Comparison of ENCODE assay signal across 10 cellular contexts in the genomic region with DNA sequence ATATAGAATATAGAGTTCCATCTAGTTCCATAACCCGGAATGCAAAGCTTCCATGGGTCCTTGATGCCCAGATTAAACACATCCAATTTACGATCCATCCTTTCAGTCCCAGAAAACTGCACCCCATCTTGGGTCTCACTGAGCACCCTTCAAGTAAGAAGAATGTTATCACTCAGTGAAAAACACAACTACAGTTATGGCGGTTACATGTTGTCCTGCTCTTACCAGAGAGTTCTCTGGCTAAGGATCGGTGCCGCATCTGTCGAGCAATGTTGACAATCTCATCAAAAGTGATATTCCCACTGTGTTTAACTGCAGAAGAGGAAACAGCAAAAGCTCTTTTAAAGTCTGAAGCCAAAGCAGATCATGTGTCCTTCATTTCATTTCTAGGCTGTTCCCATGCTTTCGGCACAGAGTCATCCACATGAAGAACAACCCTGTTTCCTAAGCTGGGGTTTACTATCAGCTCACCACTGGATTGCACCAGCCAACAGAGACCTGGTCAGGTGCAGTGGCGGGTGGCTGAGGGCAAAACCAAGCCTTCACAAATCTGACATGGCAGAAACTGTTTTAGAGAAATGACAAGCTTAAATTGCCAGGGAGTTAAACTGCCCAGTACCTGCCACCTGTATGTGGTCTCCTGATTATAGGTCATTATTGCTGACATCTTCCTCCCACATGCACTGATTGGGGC. TPM values are rescaled to one million over a fixed set of nuclear protein-coding genes. Genes with fewer than 3 reads are reported as not detected.
DNase-seq lines count a peak whose midpoint lies in the region; ATAC-seq, FAIRE-seq and TF ChIP-seq lines count a peak whose summit lies in the region.
"Had no signal": no experiment of that assay in that cellular context is flagged by ENCODE, and none has a peak within 500 bp of the region (broad histone marks: within the 10 kb centered on the region; RNA-seq: fewer than 3 reads in every experiment).

No MANE protein-coding gene starts in this region.

- H3K27ac Mint-ChIP-seq in activated naive CD4-positive, alpha-beta T cell treated with anti-CD3 and anti-CD28 coated beads, Interleukin-2, amount 50 U/mL, for 72 hours: peak overlapping the region; percentile 98 to 100

- peak overlapping the region; percentile 99 for H3K9ac ChIP-seq in BLaER1
- peak overlapping the region in 1 of 2 donors; percentile 41 for H3K9ac ChIP-seq in kidney (ENCODE audit: low read length in 2 of 2)

- H3K27ac ChIP-seq in BLaER1: no peak overlapping the region
- no peak overlapping the region for H3K27ac ChIP-seq in HEK293 (ENCODE audit: extremely low read depth, low read depth, low read length)
- no peak overlapping the region for H3K27ac ChIP-seq in kidney (ENCODE audit: low read depth in 2 of 2, low read length in 2 of 2)

- ATAC-seq in activated naive CD4-positive, alpha-beta T cell treated with anti-CD3 and anti-CD28 coated beads, Interleukin-2, amount 50 U/mL, for 72 hours: no peak
- ATAC-seq in Right ventricle myocardium superior (ENCODE audit: poor library complexity) (no peak), sciatic nerve (no peak)

- FAIRE-seq in kidney (lab: Jason Lieb, UNC): no peak
- FAIRE-seq: bronchial epithelial cell, GM12891 had no signal

- peaks cover 26% of the 10 kb centered on the region for H3K9me3 ChIP-seq in BLaER1
- no peaks in the 10 kb centered on the region for H3K9me3 ChIP-seq in HEK293 (ENCODE audit: control insufficient read depth, insufficient read depth, low read depth, low read length)
- peaks cover 0 to 5% of the 10 kb centered on the region in 2 donors for H3K9me3 ChIP-seq in kidney (ENCODE audit: control insufficient read depth in 1 of 2, low read length in 2 of 2)

- CTCF ChIA-PET in HEK293 (lab: Yijun Ruan, JAX): interaction anchor here (0.6 kb wide), 1 partner anchor 554 kb away, joined by 3 read pairs; no protein-coding TSS in a partner anchor

- H3K27me3 ChIP-seq in BLaER1: no peaks in the 10 kb centered on the region

- H4K20me1 ChIP-seq in BLaER1: peaks cover 72% of the 10 kb centered on the region

- peak overlapping the region; percentile 99 for H3K4me2 ChIP-seq in BLaER1

- intact Hi-C loops in kidney (cut with DNase I) (no loop called here), Right ventricle myocardium superior (cut with DNase I) (no loop called here), sciatic nerve (cut with DNase I) (no loop called here)

- peaks cover 0 to 12% of the 10 kb centered on the region in 2 donors for H3K9me3 Mint-ChIP-seq in activated naive CD4-positive, alpha-beta T cell treated with anti-CD3 and anti-CD28 coated beads, Interleukin-2, amount 50 U/mL, for 72 hours

- POLR2A ChIA-PET in HEK293 (lab: Yijun Ruan, JAX): interaction anchor here (0.8 to 2.4 kb wide), 5 partner anchors 9 to 234 kb away, joined by 4 to 10 read pairs (median 6); a partner anchor contains a TSS

- peaks cover 47% of the 10 kb centered on the region for H3K4me1 ChIP-seq in BLaER1
- no peaks in the 10 kb centered on the region for H3K4me1 ChIP-seq in HEK293 (ENCODE audit: control insufficient read depth, insufficient read depth, low read length)
- H3K4me1 ChIP-seq in kidney (ENCODE audit: control insufficient read depth in 1 of 2, insufficient read depth in 1 of 2, low read depth in 1 of 2, low read length in 2 of 2): peaks cover 0 to 25% of the 10 kb centered on the region in 2 donors

- TF ChIP-seq CTCF in HEK293 (tag by site-specific recombination; IDR thresholded peaks at IDR 0.05) (no peak), kidney (IDR thresholded peaks at IDR 0.05; ENCODE audit: borderline replicate concordance, extremely low read depth, insufficient read depth) (no peak)

- peaks cover 67% of the 10 kb centered on the region for H3K36me3 ChIP-seq in BLaER1
- peaks cover 5 to 74% of the 10 kb centered on the region in 2 experiments; a peak in 2 of 3 replicates for H3K36me3 ChIP-seq in HEK293 (ENCODE audit: control insufficient read depth in 2 of 2, insufficient read depth in 1 of 2, low read length in 2 of 2)
- peaks cover 30 to 39% of the 10 kb centered on the region in 2 donors for H3K36me3 ChIP-seq in kidney (ENCODE audit: control insufficient read depth in 1 of 2, insufficient read depth in 2 of 2, low read length in 2 of 2)

- no peak for DNase-seq in activated naive CD4-positive, alpha-beta T cell treated with anti-CD3 and anti-CD28 coated beads, Interleukin-2, amount 50 U/mL, for 72 hours (ENCODE audit: low spot score in 2 of 2)
- DNase-seq in kidney (peak; percentile 8), Right ventricle myocardium superior (no peak), sciatic nerve (ENCODE audit: low spot score) (no peak)
- DNase-seq in stimulated activated CD4-positive, alpha-beta T cell treated with anti-CD3 and anti-CD28 coated beads, Interleukin-4, amount 100 ng/mL, for 4 hours: no peak
- DNase-seq in effector CD4-positive, alpha-beta T cell: no peak

- peaks cover 60 to 82% of the 10 kb centered on the region in 2 donors for H3K36me3 Mint-ChIP-seq in activated naive CD4-positive, alpha-beta T cell treated with anti-CD3 and anti-CD28 coated beads, Interleukin-2, amount 50 U/mL, for 72 hours

- peak overlapping the region; percentile 98 for H3K4me3 ChIP-seq in BLaER1
- no peak overlapping the region for H3K4me3 ChIP-seq in HEK293 (ENCODE audit: low read depth, low read length)
- no peak overlapping the region for H3K4me3 ChIP-seq in kidney (ENCODE audit: low read length in 2 of 2)

TF ChIP-seq in HEK293, 187 proteins besides CTCF, POLR2A, EP300 and RAD21 (continues in another document):
- TF ChIP-seq ZNF350 (tag by site-specific recombination; IDR thresholded peaks at IDR 0.05): no peak
- no peak for TF ChIP-seq BCL11A (tag by site-specific recombination; IDR thresholded peaks at IDR 0.05; ENCODE audit: low read depth)
- no peak for TF ChIP-seq HOXC10 (CRISPR knock-in tag; IDR thresholded peaks at IDR 0.05)
- no peak; the same call in 1 of the 2 replicates for TF ChIP-seq ZEB2 (tag by site-specific recombination; IDR thresholded peaks at IDR 0.05)
- TF ChIP-seq, protein P1, sequence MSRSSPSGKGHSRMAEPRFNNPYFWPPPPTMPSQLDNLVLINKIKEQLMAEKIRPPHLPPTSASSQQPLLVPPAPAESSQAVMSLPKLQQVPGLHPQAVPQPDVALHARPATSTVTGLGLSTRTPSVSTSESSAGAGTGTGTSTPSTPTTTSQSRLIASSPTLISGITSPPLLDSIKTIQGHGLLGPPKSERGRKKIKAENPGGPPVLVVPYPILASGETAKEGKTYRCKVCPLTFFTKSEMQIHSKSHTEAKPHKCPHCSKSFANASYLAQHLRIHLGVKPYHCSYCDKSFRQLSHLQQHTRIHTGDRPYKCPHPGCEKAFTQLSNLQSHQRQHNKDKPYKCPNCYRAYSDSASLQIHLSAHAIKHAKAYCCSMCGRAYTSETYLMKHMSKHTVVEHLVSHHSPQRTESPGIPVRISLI (tag by site-specific recombination; IDR thresholded peaks at IDR 0.05): no peak
- TF ChIP-seq TCF7L2 (IDR thresholded peaks at IDR 0.05; ENCODE audit: borderline replicate concordance, low read depth, low read length): no peak
- TF ChIP-seq ZBTB20 (tag by site-specific recombination; IDR thresholded peaks at IDR 0.05): no peak
- TF ChIP-seq OSR2 (tag by site-specific recombination; IDR thresholded peaks at IDR 0.05): no peak
- TF ChIP-seq, protein P2, sequence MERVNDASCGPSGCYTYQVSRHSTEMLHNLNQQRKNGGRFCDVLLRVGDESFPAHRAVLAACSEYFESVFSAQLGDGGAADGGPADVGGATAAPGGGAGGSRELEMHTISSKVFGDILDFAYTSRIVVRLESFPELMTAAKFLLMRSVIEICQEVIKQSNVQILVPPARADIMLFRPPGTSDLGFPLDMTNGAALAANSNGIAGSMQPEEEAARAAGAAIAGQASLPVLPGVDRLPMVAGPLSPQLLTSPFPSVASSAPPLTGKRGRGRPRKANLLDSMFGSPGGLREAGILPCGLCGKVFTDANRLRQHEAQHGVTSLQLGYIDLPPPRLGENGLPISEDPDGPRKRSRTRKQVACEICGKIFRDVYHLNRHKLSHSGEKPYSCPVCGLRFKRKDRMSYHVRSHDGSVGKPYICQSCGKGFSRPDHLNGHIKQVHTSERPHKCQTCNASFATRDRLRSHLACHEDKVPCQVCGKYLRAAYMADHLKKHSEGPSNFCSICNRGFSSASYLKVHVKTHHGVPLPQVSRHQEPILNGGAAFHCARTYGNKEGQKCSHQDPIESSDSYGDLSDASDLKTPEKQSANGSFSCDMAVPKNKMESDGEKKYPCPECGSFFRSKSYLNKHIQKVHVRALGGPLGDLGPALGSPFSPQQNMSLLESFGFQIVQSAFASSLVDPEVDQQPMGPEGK (tag by site-specific recombination; IDR thresholded peaks at IDR 0.05): no peak

RNA-seq across cellular contexts. Expression of a gene that starts 2.9 kb away (rescaled TPM):
- 1,000 to 10,000 TPM; 1,789 to 1,979 TPM for total RNA-seq in activated naive CD4-positive, alpha-beta T cell treated with anti-CD3 and anti-CD28 coated beads, Interleukin-2, amount 50 U/mL, for 72 hours
- total RNA-seq in kidney: 985 TPM
- polyA plus RNA-seq in kidney (ENCODE audit: insufficient read depth, low read depth, low replicate concordance): 1,980 TPM
- total RNA-seq in Right ventricle myocardium superior: 628 TPM
- 894 TPM for total RNA-seq in sciatic nerve

RNA-seq across cellular contexts. Expression of a gene that starts 3.1 kb away (rescaled TPM):
- 10 to 100 TPM; 20.1 to 24.4 TPM for total RNA-seq in activated naive CD4-positive, alpha-beta T cell treated with anti-CD3 and anti-CD28 coated beads, Interleukin-2, amount 50 U/mL, for 72 hours
- total RNA-seq in kidney (24.6 TPM), Right ventricle myocardium superior (52.1 TPM), sciatic nerve (27.0 TPM)
- 15.8 TPM for polyA plus RNA-seq in kidney (ENCODE audit: insufficient read depth, low read depth, low replicate concordance)

RNA-seq across cellular contexts. Expression of a gene that starts 24.1 kb away (rescaled TPM):
- 10 to 100 TPM in 1 of 2 donors, 1 to 10 TPM in 1; 8.3 to 10.3 TPM for total RNA-seq in activated naive CD4-positive, alpha-beta T cell treated with anti-CD3 and anti-CD28 coated beads, Interleukin-2, amount 50 U/mL, for 72 hours
- total RNA-seq in kidney (9.1 TPM), Right ventricle myocardium superior (5.8 TPM), sciatic nerve (12.8 TPM)
- polyA plus RNA-seq in kidney (ENCODE audit: insufficient read depth, low read depth, low replicate concordance): 2.1 TPM

RNA-seq across cellular contexts. Expression of a gene that starts 51.3 kb away (rescaled TPM):
- total RNA-seq in activated naive CD4-positive, alpha-beta T cell treated with anti-CD3 and anti-CD28 coated beads, Interleukin-2, amount 50 U/mL, for 72 hours: 1 to 10 TPM; 1.4 to 1.7 TPM
- total RNA-seq in kidney (15.3 TPM), Right ventricle myocardium superior (16.6 TPM), sciatic nerve (22.5 TPM)
- 22.0 TPM for polyA plus RNA-seq in kidney (ENCODE audit: insufficient read depth, low read depth, low replicate concordance)
